In genomic region chr1:28552482-28553228, GRCh38 we compare ENCODE assay signal across 8 cellular contexts. TPM values are rescaled to one million over a fixed set of nuclear protein-coding genes. Genes with fewer than 3 reads are reported as not detected.
DNase-seq lines count a peak whose midpoint lies in the region; ATAC-seq and TF ChIP-seq lines count a peak whose summit lies in the region.

Gene TRNAU1AP (plus strand): TSS chr1:28553085. CDS start chr1:28553111, 26 bp downstream.

- DNase-seq in EH (ENCODE audit: low read depth) = peak; percentile 95
- peak; percentile 86 for DNase-seq in GOT3 (lab: John Stamatoyannopoulos, UW)
- DNase-seq in LNCaP clone FGC (ENCODE audit: low read depth) = peak; percentile 92
- DNase-seq in RPMI8226 = peak; percentile 99
- DNase-seq in activated T-helper 1 cell treated with anti-CD3 and anti-CD28 coated beads, Interleukin-2, amount 50 U/mL, for 16 hours (ENCODE audit: low read depth in 1 of 2, low spot score in 1 of 2) = peak; percentile 93 to 96
- DNase-seq in fibroblast of gingiva (ENCODE audit: low read depth) = peak; percentile 95
- peak; percentile 97 for DNase-seq in naive B cell
- DNase-seq in stimulated activated effector memory CD8-positive, alpha-beta T cell treated with anti-CD3 and anti-CD28 coated beads, Interleukin-12 subunit alpha, Interleukin-12 subunit beta, amount 100 ng/mL, for 72 hours (ENCODE audit: low spot score in 2 of 2) = peak; percentile 97 to 99

- peaks cover 0 to 5% of the 10 kb centered on the region in 2 donors for H3K36me3 Mint-ChIP-seq in naive B cell
- peaks cover 54% of the 10 kb centered on the region for H3K36me3 Mint-ChIP-seq in stimulated activated effector memory CD8-positive, alpha-beta T cell treated with anti-CD3 and anti-CD28 coated beads, Interleukin-12 subunit alpha, Interleukin-12 subunit beta, amount 100 ng/mL, for 72 hours

- peak; percentile 91 to 92 for ATAC-seq in naive B cell (ENCODE audit: low read depth in 2 of 2)
- peak; percentile 93 for ATAC-seq in stimulated activated effector memory CD8-positive, alpha-beta T cell treated with anti-CD3 and anti-CD28 coated beads, Interleukin-12 subunit alpha, Interleukin-12 subunit beta, amount 100 ng/mL, for 72 hours

- H3K4me1 Mint-ChIP-seq in naive B cell = peaks cover 8 to 24% (median 15%) of the 10 kb centered on the region in 3 donors
- peaks cover 18% of the 10 kb centered on the region for H3K4me1 Mint-ChIP-seq in stimulated activated effector memory CD8-positive, alpha-beta T cell treated with anti-CD3 and anti-CD28 coated beads, Interleukin-12 subunit alpha, Interleukin-12 subunit beta, amount 100 ng/mL, for 72 hours

- peak within 1 kb of the TSS; percentile 85 for H3K4me3 ChIP-seq in LNCaP clone FGC (ENCODE audit: low read depth, low read length)

- no peaks in the 10 kb centered on the region for H3K9me3 Mint-ChIP-seq in naive B cell
- H3K9me3 Mint-ChIP-seq in stimulated activated effector memory CD8-positive, alpha-beta T cell treated with anti-CD3 and anti-CD28 coated beads, Interleukin-12 subunit alpha, Interleukin-12 subunit beta, amount 100 ng/mL, for 72 hours = no peaks in the 10 kb centered on the region

- no peaks in the 10 kb centered on the region for H3K27me3 Mint-ChIP-seq in naive B cell

- no peak for TF ChIP-seq CTCF in LNCaP clone FGC (IDR thresholded peaks at IDR 0.05; ENCODE audit: control insufficient read depth, extremely low read depth, insufficient read depth)

- H3K27ac Mint-ChIP-seq in naive B cell = peak within 1 kb of the TSS; percentile 97 to 100 (median 99)
- peak within 1 kb of the TSS; percentile 98 for H3K27ac Mint-ChIP-seq in stimulated activated effector memory CD8-positive, alpha-beta T cell treated with anti-CD3 and anti-CD28 coated beads, Interleukin-12 subunit alpha, Interleukin-12 subunit beta, amount 100 ng/mL, for 72 hours

- H3K4me3 Mint-ChIP-seq in naive B cell = peak within 1 kb of the TSS; percentile 91 to 99 (median 98)
- H3K4me3 Mint-ChIP-seq in stimulated activated effector memory CD8-positive, alpha-beta T cell treated with anti-CD3 and anti-CD28 coated beads, Interleukin-12 subunit alpha, Interleukin-12 subunit beta, amount 100 ng/mL, for 72 hours = peak within 1 kb of the TSS; percentile 98

RNA-seq across cellular contexts. Expression of gene TRNAU1AP, which starts in this region (rescaled TPM):
- 10 to 100 TPM in 5 of 6 donors, 1 to 10 TPM in 1; 9.8 to 30.7 (median 25.9) TPM for polyA plus RNA-seq in naive B cell (ENCODE audit: low read depth in 6 of 6)

Comparison
In these comparisons a context has a peak if more than half of its experiments do, and no peak if none do; other contexts are left out.
1. Peak in every context shown above with its lines: DNase-seq, ATAC-seq and H3K4me3 ChIP-seq.